ENCODE assay signal across 2 cellular contexts in genomic region chr6:130615816-130616215, GRCh38.
TF ChIP-seq lines count a peak whose summit lies in the region.

No MANE protein-coding gene starts in this region.

TF ChIP-seq in HepG2, 621 proteins besides CTCF, POLR2A, EP300 and RAD21 (continued from another document):
- no peak for TF ChIP-seq HMGXB4 (CRISPR knock-in tag; IDR thresholded peaks at IDR 0.05; ENCODE audit: borderline replicate concordance in 1 of 2, low read depth in 1 of 2)
- TF ChIP-seq NFYC (CRISPR knock-in tag; IDR thresholded peaks at IDR 0.05) = 0 out of 2 replicates have a peak, but pooled peaks have one; percentile 34
- TF ChIP-seq ZNF143 (CRISPR knock-in tag; IDR thresholded peaks at IDR 0.05) = peak; percentile 79
- TF ChIP-seq HINFP (CRISPR knock-in tag; IDR thresholded peaks at IDR 0.05; ENCODE audit: low read depth) = no peak
- no peak for TF ChIP-seq SMAD9 (CRISPR knock-in tag; IDR thresholded peaks at IDR 0.05)
- TF ChIP-seq ZNF367 (CRISPR knock-in tag; IDR thresholded peaks at IDR 0.05; ENCODE audit: borderline replicate concordance) = no peak
- no peak for TF ChIP-seq MAFG (CRISPR knock-in tag; IDR thresholded peaks at IDR 0.05)
- TF ChIP-seq ZNF800 (CRISPR knock-in tag; IDR thresholded peaks at IDR 0.05) = no peak
- no peak for TF ChIP-seq ZNF552 (CRISPR knock-in tag; IDR thresholded peaks at IDR 0.05; ENCODE audit: borderline replicate concordance)

TF ChIP-seq in K562, 482 proteins besides CTCF, POLR2A, EP300 and RAD21 (continued from another document and continues in another):
- TF ChIP-seq CHD7 (IDR thresholded peaks at IDR 0.05; ENCODE audit: low read depth, low read length) = no peak
- no peak for TF ChIP-seq ZNF644 (tag; IDR thresholded peaks at IDR 0.05; ENCODE audit: low read depth)
- TF ChIP-seq ZC3H4 (CRISPR knock-in tag; IDR thresholded peaks at IDR 0.05; ENCODE audit: borderline replicate concordance) = no peak
- TF ChIP-seq NFYB (IDR thresholded peaks at IDR 0.05; ENCODE audit: extremely low read depth, insufficient read length) = peak; percentile 26
- TF ChIP-seq ZNF696 (CRISPR knock-in tag; conservative IDR thresholded peaks at IDR 0.05) = no peak
- TF ChIP-seq PRPF4 (IDR thresholded peaks at IDR 0.05; ENCODE audit: insufficient read depth, low read depth, low read length, poor library complexity, severe bottlenecking) = no peak
- no peak for TF ChIP-seq NEUROD1 (IDR thresholded peaks at IDR 0.05; ENCODE audit: borderline replicate concordance, low read depth, low read length, partially characterized antibody)
- no peak for TF ChIP-seq GATAD2A (IDR thresholded peaks at IDR 0.05)
- peak; percentile 28 for TF ChIP-seq PRDM10 (IDR thresholded peaks at IDR 0.05; ENCODE audit: partially characterized antibody)
- no peak for TF ChIP-seq DLX4 (CRISPR knock-in tag; IDR thresholded peaks at IDR 0.05)
- peak; percentile 80 for TF ChIP-seq USF2 (CRISPR knock-in tag; IDR thresholded peaks at IDR 0.05)
- TF ChIP-seq ZNF507 (tag; conservative IDR thresholded peaks at IDR 0.05) = no peak
- TF ChIP-seq NCOR1 (IDR thresholded peaks at IDR 0.05) = no peak
- TF ChIP-seq MED1 (CRISPR knock-in tag; IDR thresholded peaks at IDR 0.05; ENCODE audit: borderline replicate concordance) = no peak
- TF ChIP-seq SAFB2 (IDR thresholded peaks at IDR 0.05; ENCODE audit: borderline replicate concordance, low read depth, low read length, severe bottlenecking) = no peak
- peak; percentile 66 for TF ChIP-seq HCFC1 (IDR thresholded peaks at IDR 0.05; ENCODE audit: low read depth, low read length)
- no peak for TF ChIP-seq ZC3H11A (IDR thresholded peaks at IDR 0.05; ENCODE audit: low read depth, low read length)
- no peak for TF ChIP-seq NR2C1 (IDR thresholded peaks at IDR 0.05)
- no peak for TF ChIP-seq NR2C1 (tag; IDR thresholded peaks at IDR 0.05)
- no peak for TF ChIP-seq FOXO4 (CRISPR knock-in tag; IDR thresholded peaks at IDR 0.05)
- TF ChIP-seq FOXP1 (CRISPR knock-in tag; IDR thresholded peaks at IDR 0.05) = no peak
- peak in 1 of 2 experiments; percentile 37; a peak in 1 of 4 replicates for TF ChIP-seq SIX5 (IDR thresholded peaks at IDR 0.05; ENCODE audit: borderline replicate concordance in 1 of 2, insufficient read depth in 1 of 2, low read depth in 1 of 2, low read length in 2 of 2)
- no peak for TF ChIP-seq TBL1XR1 (IDR thresholded peaks at IDR 0.05; ENCODE audit: low read length in 2 of 2)
- no peak for TF ChIP-seq MCM2 (IDR thresholded peaks at IDR 0.05; ENCODE audit: low read depth)
- no peak for TF ChIP-seq C11orf30 (IDR thresholded peaks at IDR 0.05; ENCODE audit: low read depth)
- TF ChIP-seq TCF3 (CRISPR knock-in tag; IDR thresholded peaks at IDR 0.05) = no peak
- TF ChIP-seq USF1 (CRISPR knock-in tag; IDR thresholded peaks at IDR 0.05) = 0 out of 2 replicates have a peak, but pooled peaks have one; percentile 11
- no peak for TF ChIP-seq VEZF1 (CRISPR knock-in tag; IDR thresholded peaks at IDR 0.05)
- no peak for TF ChIP-seq BRF2 (IDR thresholded peaks at IDR 0.05; ENCODE audit: borderline replicate concordance, insufficient read depth, insufficient read length)
- TF ChIP-seq NUFIP1 (IDR thresholded peaks at IDR 0.05; ENCODE audit: partially characterized antibody) = no peak
- TF ChIP-seq ZKSCAN1 (IDR thresholded peaks at IDR 0.05; ENCODE audit: low read depth, low read length) = no peak
- no peak for TF ChIP-seq E2F5 (CRISPR knock-in tag; IDR thresholded peaks at IDR 0.05)
- no peak for TF ChIP-seq RHOXF2B (CRISPR knock-in tag; conservative IDR thresholded peaks at IDR 0.05)
